In the genomic region with DNA sequence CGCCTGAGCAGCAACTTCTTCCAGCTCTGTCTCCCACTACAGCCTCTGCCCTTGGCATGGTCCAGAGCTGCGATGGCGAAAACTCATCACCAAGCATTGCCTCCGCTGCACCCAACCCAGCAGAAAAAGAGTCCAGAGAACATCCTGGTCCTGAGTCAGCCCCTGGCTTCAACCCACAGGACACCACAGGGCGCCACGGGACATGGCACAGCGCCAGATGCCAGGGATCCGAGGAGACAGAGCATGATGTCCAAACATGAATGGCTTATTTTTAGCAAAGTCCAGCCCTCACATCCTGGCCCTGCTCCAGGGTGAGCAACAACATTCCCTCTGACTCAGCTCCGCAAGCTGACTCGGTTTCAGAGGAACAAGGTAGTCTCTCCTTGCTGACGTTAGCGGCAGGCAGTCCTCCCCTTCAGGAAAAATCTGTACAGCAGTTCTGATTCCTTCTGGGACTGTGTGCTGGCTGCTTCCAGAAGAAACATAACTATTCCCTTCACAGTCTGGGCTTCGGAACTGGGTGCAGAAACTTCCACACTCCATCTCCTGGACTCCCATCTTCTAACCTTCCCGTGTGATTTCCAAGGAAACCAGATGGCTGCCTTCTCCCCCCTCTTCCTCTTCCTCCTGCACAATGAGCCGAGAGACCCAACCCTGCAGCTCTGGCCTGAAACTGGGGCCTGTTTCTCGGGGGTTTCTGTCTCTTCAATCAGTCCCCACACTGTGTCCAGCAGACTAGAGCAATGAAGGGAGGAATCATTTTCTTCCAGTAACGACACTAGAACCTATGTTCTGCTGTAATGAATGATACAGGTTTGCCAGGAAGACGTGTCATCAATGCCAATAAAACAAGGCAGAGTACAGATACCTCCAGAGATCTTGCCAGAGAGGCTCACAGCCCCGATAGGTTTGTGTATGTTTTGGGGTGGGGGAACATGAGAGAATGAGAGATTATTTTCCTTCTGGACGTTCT, we compare ENCODE assay signal across 8 cellular contexts.
DNase-seq lines count a peak whose midpoint lies in the region; TF ChIP-seq lines count a peak whose summit lies in the region.

No MANE protein-coding gene starts in this region.

- no peak for TF ChIP-seq CTCF in GM13976 (IDR thresholded peaks at IDR 0.05; ENCODE audit: borderline replicate concordance, control extremely low read depth, extremely low read depth, insufficient read depth, missing control alignments)

- in situ Hi-C loops in Caki2 (cut with HindIII; ENCODE audit: low pct_unique_long_range_greater_than_20kb, low sequenced_read_pairs) (no loop called here), GM13976 (cut with MboI; ENCODE audit: low sequenced_read_pairs, unreplicated experiment) (no loop called here)

- peak; percentile 99 for DNase-seq in Caki2 (ENCODE audit: low read depth)
- DNase-seq in NCI-H510A (lab: John Stamatoyannopoulos, UW) = peak; percentile 48
- DNase-seq in dermis microvascular lymphatic vessel endothelial cell (ENCODE audit: low read depth in 2 of 2) = peak; percentile 99
- DNase-seq in medulla oblongata (ENCODE audit: extremely low spot score) = peak; percentile 95
- peak; percentile 97 for DNase-seq in ureter (ENCODE audit: low spot score)
- no peak for DNase-seq in AML-193 (lab: John Stamatoyannopoulos, UW)
- DNase-seq in GM13976 (ENCODE audit: low spot score) = no peak
- no peak for DNase-seq in stimulated activated CD4-positive, alpha-beta T cell treated with anti-CD3 and anti-CD28 coated beads, Interleukin-12 subunit alpha, Interleukin-12 subunit beta, amount 100 ng/mL, for 4 hours

Comparison
In these comparisons a context has a peak if more than half of its experiments do, and no peak if none do; other contexts are left out.
1. DNase-seq: peak in Caki2 (single experiment), NCI-H510A (single experiment), dermis microvascular lymphatic vessel endothelial cell (2 of 2), medulla oblongata (single experiment) and ureter (single experiment); none in AML-193 (0 of 2), GM13976 (single experiment) and stimulated activated CD4-positive, alpha-beta T cell treated with anti-CD3 and anti-CD28 coated beads, Interleukin-12 subunit alpha, Interleukin-12 subunit beta, amount 100 ng/mL, for 4 hours (single experiment).